Comparison of ENCODE assay signal across 8 cellular contexts in the genomic region with DNA sequence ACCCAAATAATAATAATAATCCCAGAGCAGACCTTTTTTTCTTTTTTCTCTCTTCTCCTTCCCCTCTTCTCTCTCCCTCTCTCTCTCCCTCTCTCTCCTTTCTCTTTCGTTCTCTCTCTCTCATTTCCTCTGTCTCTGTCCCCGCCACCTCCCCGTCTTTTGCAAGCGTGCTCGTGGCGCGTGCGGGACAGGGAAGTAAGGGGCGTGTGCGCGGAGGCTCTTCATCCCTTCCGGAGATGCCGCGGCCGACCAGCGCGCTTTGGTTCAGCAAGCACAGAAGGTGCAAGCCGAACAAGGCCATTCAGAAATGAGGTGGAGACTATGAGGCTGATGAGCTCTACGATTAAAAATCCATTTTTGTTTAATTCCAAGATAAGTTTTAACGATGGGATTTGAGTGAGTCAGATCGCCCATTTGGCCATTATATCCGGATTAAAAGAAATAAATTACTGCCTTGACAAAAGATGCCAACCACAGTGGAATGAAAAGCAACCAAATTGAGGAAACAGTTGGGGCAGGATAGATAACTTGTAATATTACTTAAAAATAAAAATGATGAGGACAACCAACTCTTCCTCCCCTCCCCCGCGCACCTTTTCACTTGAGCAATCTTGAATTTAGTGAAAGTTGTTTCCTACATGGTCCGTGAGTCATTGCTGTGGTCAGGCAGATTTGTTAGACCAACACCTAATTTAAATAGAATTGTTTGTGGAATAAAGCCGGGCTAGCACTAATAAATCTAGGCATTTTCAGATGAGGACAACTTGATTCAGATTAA. TPM values are rescaled to one million over a fixed set of nuclear protein-coding genes. Genes with fewer than 3 reads are reported as not detected.
DNase-seq lines count a peak whose midpoint lies in the region; ATAC-seq and TF ChIP-seq lines count a peak whose summit lies in the region.

No MANE protein-coding gene starts in this region.

- H3K4me1 ChIP-seq in subcutaneous abdominal adipose tissue (ENCODE audit: control insufficient read depth in 5 of 5, insufficient read depth in 5 of 5, low read length in 5 of 5), result peaks cover 7 to 67% (median 55%) of the 10 kb centered on the region in 5 donors

- H3K4me3 Mint-ChIP-seq in naive B cell, result peak overlapping the region; percentile 92 to 99 (median 97)

- H3K36me3 Mint-ChIP-seq in naive B cell, result peaks cover 0 to 8% of the 10 kb centered on the region in 2 donors

- peak overlapping the region; percentile 90 to 96 (median 94) for H3K27ac Mint-ChIP-seq in naive B cell

- H3K27me3 ChIP-seq in subcutaneous abdominal adipose tissue (ENCODE audit: control insufficient read depth in 5 of 5, insufficient read depth in 4 of 5, low read length in 5 of 5), result no peaks in the 10 kb centered on the region

- ATAC-seq in naive B cell (ENCODE audit: low read depth in 2 of 2), result peak; percentile 62
- ATAC-seq in HG02981 (IDR thresholded peaks at IDR 0.05; ENCODE audit: unreplicated experiment), result no peak

- H3K36me3 ChIP-seq in subcutaneous abdominal adipose tissue (ENCODE audit: control insufficient read depth in 5 of 5, insufficient read depth in 5 of 5, low read length in 5 of 5), result peaks cover 0 to 2% (median 0%) of the 10 kb centered on the region in 5 donors

- peak; percentile 46 for TF ChIP-seq POLR2A in erythroblast (IDR thresholded peaks at IDR 0.05; ENCODE audit: low read length)

- no peaks in the 10 kb centered on the region for H3K27me3 Mint-ChIP-seq in naive B cell

- no peaks in the 10 kb centered on the region for H3K9me3 ChIP-seq in subcutaneous abdominal adipose tissue (ENCODE audit: control insufficient read depth in 5 of 5, low read length in 5 of 5)

- peak overlapping the region; percentile 87 to 95 (median 89) for H3K9ac ChIP-seq in subcutaneous abdominal adipose tissue (ENCODE audit: low read length in 5 of 5)

- DNase-seq in DMS53 treated with DMSO at 0.1 percent for 48 hours (lab: John Stamatoyannopoulos, UW; ENCODE audit: unreplicated experiment), result peak; percentile 93
- DNase-seq in NCI-H2029 treated with DMSO at 0.1 percent for 48 hours (lab: John Stamatoyannopoulos, UW), result peak; percentile 69
- DNase-seq in activated CD8-positive, alpha-beta memory T cell treated with anti-CD3 and anti-CD28 coated beads, Interleukin-2, amount 50 U/mL, for 48 hours, result peak; percentile 81
- peak; percentile 70 to 74 for DNase-seq in erythroblast (lab: John Stamatoyannopoulos, UW)
- DNase-seq in naive B cell, result peak; percentile 56
- DNase-seq in NCI-H1417 treated with DMSO at 0.1 percent for 48 hours (lab: John Stamatoyannopoulos, UW), result no peak

- peak overlapping the region; percentile 95 for H3K27ac ChIP-seq in subcutaneous abdominal adipose tissue (ENCODE audit: low read depth, low read length)

- no peaks in the 10 kb centered on the region for H3K9me3 Mint-ChIP-seq in naive B cell

- H3K4me3 ChIP-seq in subcutaneous abdominal adipose tissue (ENCODE audit: low read depth in 1 of 5, low read length in 5 of 5), result peak overlapping the region; percentile 66 to 87 (median 81)

- H3K4me1 Mint-ChIP-seq in naive B cell, result peaks cover 35 to 79% (median 55%) of the 10 kb centered on the region in 3 donors

RNA-seq across cellular contexts. Expression of a gene that starts 1.2 kb away (rescaled TPM):
- 10 to 100 TPM in 1 of 6 donors, 1 to 10 TPM in 4, under 1 TPM in 1; 0.08 to 10.7 (median 6.1) TPM for polyA plus RNA-seq in naive B cell (ENCODE audit: low read depth in 6 of 6)

RNA-seq across cellular contexts. Expression of a gene that starts 1.5 kb away (rescaled TPM):
- 10 to 100 TPM in 3 of 6 donors, 1 to 10 TPM in 3; 8.2 to 17.4 (median 11.0) TPM for polyA plus RNA-seq in naive B cell (ENCODE audit: low read depth in 6 of 6)
